Comparison of ENCODE assay signal across 14 cellular contexts in genomic region chr9:17519761-17520160, GRCh38. TPM values are rescaled to one million over a fixed set of nuclear protein-coding genes. Genes with fewer than 3 reads are reported as not detected.
DNase-seq lines count a peak whose midpoint lies in the region; ATAC-seq, FAIRE-seq and TF ChIP-seq lines count a peak whose summit lies in the region.
"Had no signal": no experiment of that assay in that cellular context is flagged by ENCODE, and none has a peak within 500 bp of the region (broad histone marks: within the 10 kb centered on the region; RNA-seq: fewer than 3 reads in every experiment).

No MANE protein-coding gene starts in this region.

- H4K91ac ChIP-seq in H1 (replicated peaks; ENCODE audit: insufficient read length, low read length) = no peak overlapping the region

- 81% methylated on average over 4 of the region's 4 CpGs; no CpG with 5 or more reads in 1 of the 2 experiments for WGBS in H1 (ENCODE audit: extremely low coverage in 1 of 2, insufficient coverage in 1 of 2, insufficient read length in 1 of 2, insufficient replicate concordance in 2 of 2, low coverage in 1 of 2, low lambda C conversion rate in 2 of 2, missing lambda C conversion rate in 1 of 2), 2 experiments

- no peak overlapping the region for H3K18ac ChIP-seq in H1 (ENCODE audit: extremely low read depth, low read length)

- H3K9me3 ChIP-seq in H1 (ENCODE audit: insufficient read depth in 2 of 2, low read depth in 1 of 2, low read length in 1 of 2) = no peaks in the 10 kb centered on the region
- H3K9me3 ChIP-seq in tibial artery = no peaks in the 10 kb centered on the region
- H3K9me3 ChIP-seq: BLaER1, MG63, testis had no signal

- TF ChIP-seq CTCF in H1 (IDR thresholded peaks at IDR 0.05; ENCODE audit: control extremely low read depth in 1 of 3, insufficient read depth in 1 of 3, low read depth in 1 of 3, low read length in 3 of 3) (no peak), nephron (IDR thresholded peaks at IDR 0.05; ENCODE audit: unreplicated experiment in 3 of 3) (no peak), tibial artery (IDR thresholded peaks at IDR 0.05) (no peak)

- H2BK15ac ChIP-seq in H1 (ENCODE audit: low read length) = no peak overlapping the region

- H4K20me1 ChIP-seq in H1 (replicated peaks in 1 of 2; ENCODE audit: control insufficient read depth in 1 of 2, insufficient read depth in 2 of 2, low read length in 2 of 2) = no peaks in the 10 kb centered on the region
- H4K20me1 ChIP-seq: BLaER1 had no signal

- H3K4me3 ChIP-seq in H1 (ENCODE audit: extremely low read depth in 1 of 4, insufficient read depth in 2 of 4, low read depth in 3 of 4, low read length in 4 of 4) (no peak overlapping the region), tibial artery (no peak overlapping the region)
- H3K4me3 ChIP-seq: BLaER1, MG63, testis had no signal

- H4K5ac ChIP-seq in H1 (ENCODE audit: insufficient read length, low read depth, low read length) = no peak overlapping the region

- H3K4me1 ChIP-seq in H1 (replicated peaks in 1 of 4; ENCODE audit: control insufficient read depth in 3 of 4, insufficient read depth in 4 of 4, low read length in 3 of 4) (no peaks in the 10 kb centered on the region; a peak in 1 of 7 replicates), tibial artery (no peaks in the 10 kb centered on the region)
- H3K4me1 ChIP-seq: BLaER1, testis had no signal

- no peak for ATAC-seq in HG03342 (IDR thresholded peaks at IDR 0.05; ENCODE audit: unreplicated experiment)
- no peak for ATAC-seq in HG02798 (IDR thresholded peaks at IDR 0.05; ENCODE audit: poor library complexity, unreplicated experiment)

- no peaks in the 10 kb centered on the region for H3K79me1 ChIP-seq in H1 (ENCODE audit: low read depth, low read length)

- intact Hi-C loops in tibial artery (cut with DNase I; ENCODE audit: low total_unique reads) = no loop called here

- H3K36me3 ChIP-seq in H1 (ENCODE audit: control insufficient read depth in 2 of 4, insufficient read depth in 4 of 4, low read length in 3 of 4) (no peaks in the 10 kb centered on the region), tibial artery (no peaks in the 10 kb centered on the region)
- H3K36me3 ChIP-seq: BLaER1, MG63, WERI-Rb-1 had no signal

- no peaks in the 10 kb centered on the region for H3K27me3 ChIP-seq in H1 (replicated peaks in 1 of 4; ENCODE audit: control insufficient read depth in 3 of 4, extremely low read depth in 1 of 4, insufficient read depth in 3 of 4, low read length in 3 of 4)
- no peaks in the 10 kb centered on the region for H3K27me3 ChIP-seq in tibial artery
- H3K27me3 ChIP-seq: BLaER1, MG63, testis had no signal

- POLR2A ChIA-PET in H1 (lab: Charles Lee; ENCODE audit: partially characterized antibody) = interaction anchor here (0.8 to 1.3 kb wide), 3 partner anchors 8 to 385 kb away, joined by 3 read pairs; partner anchors contain the start of gene CNTLN

- H3K27ac ChIP-seq in H1 (ENCODE audit: low read depth, low read length) (no peak overlapping the region), tibial artery (no peak overlapping the region)
- H3K27ac ChIP-seq: BLaER1, testis, WERI-Rb-1 had no signal

- no peak for TF ChIP-seq RAD21 in H1 (IDR thresholded peaks at IDR 0.05 in 1 of 2, conservative IDR thresholded peaks at IDR 0.05 in 1 of 2; ENCODE audit: low read depth in 2 of 2, low read length in 2 of 2)

- H2BK5ac ChIP-seq in H1 (ENCODE audit: low read depth, low read length) = no peak overlapping the region

- H3K36me3 Mint-ChIP-seq in nephron (ENCODE audit: low read depth) = no peaks in the 10 kb centered on the region

- no peak overlapping the region for H3K4me2 ChIP-seq in H1 (ENCODE audit: insufficient read depth in 1 of 2, low read depth in 2 of 2, low read length in 2 of 2)
- H3K4me2 ChIP-seq: BLaER1 had no signal

- peak overlapping the region; percentile 21 to 88 (median 42) for H3K27ac Mint-ChIP-seq in nephron

- H3K4ac ChIP-seq in H1 (replicated peaks; ENCODE audit: insufficient read length, low read depth, low read length) = no peak overlapping the region

- in situ Hi-C loops in G401 (cut with HindIII; ENCODE audit: low sequenced_read_pairs) = no loop called here

- H2BK120ac ChIP-seq in H1 (replicated peaks; ENCODE audit: low read depth, low read length) = no peak overlapping the region

- H3K23me2 ChIP-seq in H1 (ENCODE audit: low read depth, low read length) = no peaks in the 10 kb centered on the region

- no peak overlapping the region for H2AK5ac ChIP-seq in H1 (ENCODE audit: low read depth, low read length)

- H2BK12ac ChIP-seq in H1 (ENCODE audit: low read depth, low read length) = no peak overlapping the region

- peak overlapping the region; percentile 14; the same call in 1 of the 2 replicates for H2AFZ ChIP-seq in H1 (ENCODE audit: low read length)

- TF ChIP-seq EP300 in H1 (IDR thresholded peaks at IDR 0.05; ENCODE audit: borderline replicate concordance in 1 of 2, low read depth in 2 of 2, low read length in 2 of 2) = no peak

- peaks cover 3% of the 10 kb centered on the region for H3K27me3 Mint-ChIP-seq in nephron (ENCODE audit: low read depth)

- H3K79me2 ChIP-seq in H1 (ENCODE audit: control insufficient read depth in 1 of 2, insufficient read depth in 2 of 2, low read length in 2 of 2) = no peaks in the 10 kb centered on the region

- no peak overlapping the region for H4K8ac ChIP-seq in H1 (ENCODE audit: extremely low read depth, insufficient read depth, low read length)

- H2BK20ac ChIP-seq in H1 (ENCODE audit: low read length) = no peak overlapping the region

- no peak overlapping the region for H3K9ac ChIP-seq in H1 (replicated peaks in 1 of 4; ENCODE audit: extremely low read depth in 1 of 4, low read depth in 3 of 4, low read length in 3 of 4)
- H3K9ac ChIP-seq: BLaER1 had no signal

- H3K9me3 Mint-ChIP-seq in nephron = no peaks in the 10 kb centered on the region

- peak; percentile 61 for DNase-seq in G401 (ENCODE audit: low spot score)
- peak; percentile 22 for DNase-seq in NCI-H748 treated with DMSO at 0.1 percent for 48 hours (lab: John Stamatoyannopoulos, UW)
- DNase-seq in H1 (ENCODE audit: low read depth in 1 of 2, low spot score in 2 of 2) = no peak
- no peak for DNase-seq in NCI-H345 (lab: John Stamatoyannopoulos, UW)
- no peak for DNase-seq in tibial artery
- DNase-seq: activated effector memory CD4-positive, alpha-beta T cell treated with anti-CD3 and anti-CD28 coated beads, Interleukin-2, amount 50 U/mL, for 16 hours; DND-41; MG63; testis had no signal

- H3K23ac ChIP-seq in H1 (ENCODE audit: insufficient read length) = no peak overlapping the region

- H3K4me3 Mint-ChIP-seq in nephron = no peak overlapping the region

- no peak for TF ChIP-seq POLR2A in H1 (IDR thresholded peaks at IDR 0.05; ENCODE audit: control extremely low read depth in 1 of 2, low read depth in 2 of 2, low read length in 2 of 2)

- no peak overlapping the region for H3K56ac ChIP-seq in H1 (replicated peaks; ENCODE audit: insufficient read length, low read depth, low read length)

- CTCF ChIA-PET in H1 (lab: Charles Lee; ENCODE audit: partially characterized antibody) = interaction anchor here (1.2 to 8.1 kb wide), 7 partner anchors 7 to 290 kb away, joined by 3 to 46 read pairs (median 5); no protein-coding TSS in a partner anchor

- no peak for FAIRE-seq in H1 (lab: Jason Lieb, UNC)

- peaks cover 10% of the 10 kb centered on the region for H3K4me1 Mint-ChIP-seq in nephron

- H3K14ac ChIP-seq in H1 (ENCODE audit: insufficient read length) = no peak overlapping the region

TF ChIP-seq in H1, 55 proteins besides CTCF, POLR2A, EP300 and RAD21:
- TF ChIP-seq SIN3A (conservative IDR thresholded peaks at IDR 0.05 in 1 of 2, IDR thresholded peaks at IDR 0.05 in 1 of 2; ENCODE audit: low read depth in 1 of 2, low read length in 2 of 2) (no peak), SIRT6 (IDR thresholded peaks at IDR 0.05; ENCODE audit: low read length) (no peak), EZH2 (IDR thresholded peaks at IDR 0.05; ENCODE audit: low read depth, low read length, severe bottlenecking) (no peak), JUN (IDR thresholded peaks at IDR 0.05; ENCODE audit: low read depth, low read length) (no peak), JUND (IDR thresholded peaks at IDR 0.05; ENCODE audit: low read length) (no peak), BCL11A (IDR thresholded peaks at IDR 0.05; ENCODE audit: low read depth in 2 of 2, low read length in 2 of 2) (no peak), POLR2AphosphoS5 (IDR thresholded peaks at IDR 0.05; ENCODE audit: low read depth, low read length) (no peak), ZNF274 (IDR thresholded peaks at IDR 0.05; ENCODE audit: borderline replicate concordance, extremely low read depth, low read length) (no peak), RBBP5 (IDR thresholded peaks at IDR 0.05; ENCODE audit: borderline replicate concordance, low read depth, low read length) (no peak)

RNA-seq across cellular contexts. Expression of gene SH3GL2, which starts 59.1 kb away (rescaled TPM):
- total RNA-seq in G401 (2014; rRNA removed; shearing (Covaris generic)) = not detected in 2 replicates
- total RNA-seq in H1 (2021; fragmentation: NEBNext Ultra II Directional; extraction: Animal tissue kit (Norgen Biotek cat#: 25700)) = 4.9 and 5.3 TPM in 2 replicates
- polyA plus RNA-seq in H1 (2011; rRNA removed) = 3.2 and 4.7 TPM in 2 replicates
- polyA plus RNA-seq in H1 (2011; cell fraction: cytosol; rRNA removed) = 4.8 TPM
- polyA plus RNA-seq in H1 (2011; cell fraction: nucleus; rRNA removed) = 4.3 TPM
- 4.9 to 6.2 TPM (median 5.6 TPM) in 4 replicates for polyA plus RNA-seq in H1 (2012, experiment 1 of 2)
- 1.3 TPM for polyA plus RNA-seq in H1 (2012, experiment 2 of 2)
- 3.1 TPM for polyA plus RNA-seq in H1 (2013, experiment 1 of 2)
- polyA plus RNA-seq in H1 (2013, experiment 2 of 2) = 3.4 TPM
- 4.2 and 6.3 TPM in 2 replicates for polyA minus RNA-seq in H1 (2011; rRNA and poly(A)+ RNA removed)
- polyA minus RNA-seq in H1 (2011; cell fraction: cytosol; rRNA and poly(A)+ RNA removed) = 12.8 TPM
- 7.8 TPM for polyA minus RNA-seq in H1 (2011; cell fraction: nucleus; rRNA and poly(A)+ RNA removed)

Comparison
In these comparisons a context has a peak if more than half of its experiments do, and no peak if none do; other contexts are left out.
1. DNase-seq: peak in G401 (single experiment) and NCI-H748 treated with DMSO at 0.1 percent for 48 hours (single experiment); none in H1 (0 of 2), NCI-H345 (single experiment) and tibial artery (0 of 2).